Comparison of ENCODE assay signal across 8 cellular contexts in genomic region chr22:22687638-22688500, GRCh38. TPM values are rescaled to one million over a fixed set of nuclear protein-coding genes. Genes with fewer than 3 reads are reported as not detected.
A peak's percentile ranks its signal among the peaks of the same experiment; 100 is the strongest.
DNase-seq lines count a peak whose midpoint lies in the region; ATAC-seq, FAIRE-seq and TF ChIP-seq lines count a peak whose summit lies in the region.

No MANE protein-coding gene starts in this region.

- H3K9me3 Mint-ChIP-seq in CD4-positive, alpha-beta T cell: no peaks in the 10 kb centered on the region
- H3K9me3 Mint-ChIP-seq in central memory CD8-positive, alpha-beta T cell: no peaks in the 10 kb centered on the region

- H3K4me3 ChIP-seq in OCI-LY7 (ENCODE audit: low read depth, low read length, poor library complexity, severe bottlenecking): peak overlapping the region; percentile 49
- H3K4me3 ChIP-seq in transverse colon: no peak overlapping the region

- no peaks in the 10 kb centered on the region for H3K27me3 ChIP-seq in CD4-positive, alpha-beta T cell (ENCODE audit: control insufficient read depth, insufficient read depth, low read length)
- H3K27me3 ChIP-seq in transverse colon: no peaks in the 10 kb centered on the region

- BruUV-seq in OCI-LY7 (replicated peaks; lab: Mats Ljungman, UMichigan): no TSS peak

- intact Hi-C loops in CD4-positive, alpha-beta T cell (cut with DNase I, micrococcal nuclease): loop anchor here in 1 of 2 experiments (2.0 kb wide), 1 partner anchor 93 kb away; no protein-coding TSS in a partner anchor
- intact Hi-C loops in OCI-LY7 (cut with micrococcal nuclease; ENCODE audit: unreplicated experiment): loop anchor here (1.0 kb wide), 1 partner anchor 22 kb away; no protein-coding TSS in a partner anchor
- intact Hi-C loops in left colon (cut with DNase I, micrococcal nuclease): no loop called here
- intact Hi-C loops in transverse colon (cut with DNase I; ENCODE audit: low total_unique reads): no loop called here

- ATAC-seq in CD4-positive, alpha-beta T cell (ENCODE audit: poor library complexity): peak; percentile 41
- ATAC-seq in central memory CD8-positive, alpha-beta T cell (replicated peaks; ENCODE audit: extremely low read depth, poor library complexity, severe bottlenecking): peak; percentile 52
- ATAC-seq in left colon: peak; percentile 79
- no peak for ATAC-seq in GM21360 (IDR thresholded peaks at IDR 0.05; ENCODE audit: unreplicated experiment)

- H4K20me1 ChIP-seq in OCI-LY7 (ENCODE audit: insufficient read depth, low read length): no peaks in the 10 kb centered on the region

- TF ChIP-seq EP300 in transverse colon (IDR thresholded peaks at IDR 0.05; ENCODE audit: low read depth): no peak

- POLR2A ChIA-PET in CD4-positive, alpha-beta T cell (lab: Charles Lee): no interaction called here
- POLR2A ChIA-PET in OCI-LY7 (lab: Charles Lee): no interaction called here

- no peak overlapping the region for H3K27ac Mint-ChIP-seq in CD4-positive, alpha-beta T cell
- no peak overlapping the region for H3K27ac Mint-ChIP-seq in central memory CD8-positive, alpha-beta T cell (ENCODE audit: low read depth)

- TF ChIP-seq POLR2A in transverse colon (IDR thresholded peaks at IDR 0.05): no peak

- DNase-seq in CD4-positive, alpha-beta T cell: peak in 1 of 10 experiments; percentile 5
- DNase-seq in GM19239 (ENCODE audit: insufficient read length, low spot score): no peak
- DNase-seq in OCI-LY7 (ENCODE audit: low spot score): peak; percentile 68
- no peak for DNase-seq in central memory CD8-positive, alpha-beta T cell (ENCODE audit: low spot score in 2 of 2)
- DNase-seq in left colon: peak in 1 of 2 donors; percentile 36
- peak; percentile 34 for DNase-seq in transverse colon
- DNase-seq in GM19238 (ENCODE audit: insufficient read length, low spot score): no peak

- H3K9me3 ChIP-seq in CD4-positive, alpha-beta T cell (ENCODE audit: control insufficient read depth, low read length): no peaks in the 10 kb centered on the region
- H3K9me3 ChIP-seq in OCI-LY7 (ENCODE audit: low read length) (no peaks in the 10 kb centered on the region), transverse colon (no peaks in the 10 kb centered on the region)

- no peaks in the 10 kb centered on the region for H3K27me3 Mint-ChIP-seq in CD4-positive, alpha-beta T cell
- H3K27me3 Mint-ChIP-seq in central memory CD8-positive, alpha-beta T cell: no peaks in the 10 kb centered on the region

- H3K4me1 ChIP-seq in OCI-LY7 (ENCODE audit: insufficient read depth, low read length, poor library complexity, severe bottlenecking): peaks cover 60% of the 10 kb centered on the region
- H3K4me1 ChIP-seq in transverse colon: peaks cover 3 to 15% (median 7%) of the 10 kb centered on the region in 4 donors

- no peak overlapping the region for H3K27ac ChIP-seq in CD4-positive, alpha-beta T cell (ENCODE audit: low read depth, low read length)
- H3K27ac ChIP-seq in OCI-LY7 (ENCODE audit: low read depth, low read length, poor library complexity, severe bottlenecking) (peak overlapping the region; percentile 64), transverse colon (no peak overlapping the region)

- 77 to 78% methylated on average over 3 to 4 of the region's 4 CpGs for WGBS in transverse colon (ENCODE audit: low coverage in 1 of 2), 2 donors

- no peak overlapping the region for H2AFZ ChIP-seq in OCI-LY7 (ENCODE audit: low read length)

- peak; percentile 97 for FAIRE-seq in GM19239 (lab: Jason Lieb, UNC)

- H3K4me3 Mint-ChIP-seq in CD4-positive, alpha-beta T cell: no peak overlapping the region
- no peak overlapping the region for H3K4me3 Mint-ChIP-seq in central memory CD8-positive, alpha-beta T cell

- H3K4me1 Mint-ChIP-seq in CD4-positive, alpha-beta T cell (ENCODE audit: low read depth): no peaks in the 10 kb centered on the region
- H3K4me1 Mint-ChIP-seq in central memory CD8-positive, alpha-beta T cell: peaks cover 6% of the 10 kb centered on the region

- H3K36me3 Mint-ChIP-seq in CD4-positive, alpha-beta T cell (ENCODE audit: low read depth): no peaks in the 10 kb centered on the region
- no peaks in the 10 kb centered on the region for H3K36me3 Mint-ChIP-seq in central memory CD8-positive, alpha-beta T cell (ENCODE audit: insufficient read depth)

- in situ Hi-C loops in transverse colon (cut with MboI; ENCODE audit: low pct_ligation_motif_present in 1 of 4, low pct_unique_long_range_greater_than_20kb in 1 of 4, low sequenced_read_pairs in 3 of 4): no loop called here

- CTCF ChIA-PET in CD4-positive, alpha-beta T cell (lab: Charles Lee): no interaction called here
- CTCF ChIA-PET in OCI-LY7 (lab: Charles Lee; ENCODE audit: unreplicated experiment): no interaction called here

- no peaks in the 10 kb centered on the region for H3K36me3 ChIP-seq in OCI-LY7 (ENCODE audit: insufficient read depth, low read length)
- no peaks in the 10 kb centered on the region for H3K36me3 ChIP-seq in transverse colon

- H3K79me2 ChIP-seq in OCI-LY7 (ENCODE audit: insufficient read depth, low read depth, low read length): no peaks in the 10 kb centered on the region

- no peaks in the 10 kb centered on the region for H3K9me2 ChIP-seq in OCI-LY7 (ENCODE audit: insufficient read depth, low read length)

- H3K4me2 ChIP-seq in OCI-LY7 (ENCODE audit: low read length): peak overlapping the region; percentile 78

- TF ChIP-seq CTCF in CD4-positive, alpha-beta T cell (IDR thresholded peaks at IDR 0.05): peak; percentile 64
- TF ChIP-seq CTCF in OCI-LY7 (conservative IDR thresholded peaks at IDR 0.05; ENCODE audit: low read length): peak; percentile 97
- TF ChIP-seq CTCF in transverse colon (IDR thresholded peaks at IDR 0.05): peak; percentile 45 to 80 (median 59)

RNA-seq across cellular contexts. Expression of gene GGTLC2, which starts 43.5 kb away (rescaled TPM):
- not detected for total RNA-seq in CD4-positive, alpha-beta T cell
- total RNA-seq in OCI-LY7 (2014; rRNA removed; shearing (Covaris generic)): not detected in 2 replicates
- total RNA-seq in OCI-LY7 (2022) (not detected in 2 replicates), left colon (under 1 TPM in 1 of 2 donors, not detected in 1; 0.45 TPM), transverse colon (not detected)

Comparison
In these comparisons a context has a peak if more than half of its experiments do, and no peak if none do; other contexts are left out.
1. DNase-seq: peak in OCI-LY7 (single experiment) and transverse colon (single experiment); none in GM19239 (single experiment), central memory CD8-positive, alpha-beta T cell (0 of 2) and GM19238 (single experiment).
2. Peak in every context shown above with its lines, with median percentiles within 50 percentile points of each other: CTCF ChIP-seq.